In genomic region chrX:386768-387575, GRCh38 we compare ENCODE assay signal across 8 cellular contexts. TPM values are rescaled to one million over a fixed set of nuclear protein-coding genes. Genes with fewer than 3 reads are reported as not detected.
DNase-seq lines count a peak whose midpoint lies in the region; ATAC-seq, FAIRE-seq and TF ChIP-seq lines count a peak whose summit lies in the region.

Gene PPP2R3B (minus strand): TSS chrX:386907. CDS start chrX:386691, 216 bp downstream.

- DNase-seq in G401 (ENCODE audit: low spot score): peak; percentile 97
- peak; percentile 97 for DNase-seq in HCEC 1CT
- DNase-seq in NCI-H460 (ENCODE audit: extremely low read depth, low read depth): peak; percentile 100
- peak; percentile 99 for DNase-seq in activated effector memory CD4-positive, alpha-beta T cell treated with anti-CD3 and anti-CD28 coated beads, Interleukin-2, amount 50 U/mL, for 16 hours
- DNase-seq in globus pallidus (ENCODE audit: low spot score): peak; percentile 98
- DNase-seq in pancreas: peak; percentile 99 to 100 (median 99)
- peak; percentile 99 for DNase-seq in type B pancreatic cell (ENCODE audit: extremely low spot score, unreplicated experiment)
- DNase-seq in nucleus accumbens (lab: John Stamatoyannopoulos, UW): no peak

- H3K27me3 ChIP-seq in pancreas: no peaks in the 10 kb centered on the region

- peak within 1 kb of the TSS; percentile 69 to 95 (median 80) for H3K4me3 ChIP-seq in pancreas

- no peaks in the 10 kb centered on the region for H3K9me3 ChIP-seq in pancreas

- H3K36me3 ChIP-seq in pancreas: no peaks in the 10 kb centered on the region

- FAIRE-seq in pancreas (lab: Jason Lieb, UNC): peak; percentile 75

- intact Hi-C loops in pancreas (cut with DNase I): no loop called here

- H3K27me3 Mint-ChIP-seq in type B pancreatic cell: no peaks in the 10 kb centered on the region

- H3K4me3 Mint-ChIP-seq in type B pancreatic cell: peak within 1 kb of the TSS; percentile 95

- H3K27ac ChIP-seq in pancreas: peak within 1 kb of the TSS; percentile 96 to 100 (median 100)

- in situ Hi-C loops in G401 (cut with HindIII; ENCODE audit: low sequenced_read_pairs): no loop called here

- peaks cover 3% of the 10 kb centered on the region for H3K36me3 Mint-ChIP-seq in type B pancreatic cell

- 0% methylated on average over 64 to 102 of the region's 102 CpGs for WGBS in pancreas, 2 donors

- no peaks in the 10 kb centered on the region for H3K9me3 Mint-ChIP-seq in type B pancreatic cell

- ATAC-seq in pancreas: peak; percentile 97 to 100 (median 100)

- peaks cover 0 to 10% (median 0%) of the 10 kb centered on the region in 3 donors for H3K4me1 ChIP-seq in pancreas

- H3K4me1 Mint-ChIP-seq in type B pancreatic cell (ENCODE audit: unreplicated experiment): peaks cover 8% of the 10 kb centered on the region

- peak within 1 kb of the TSS; percentile 98 for H3K27ac Mint-ChIP-seq in type B pancreatic cell

- TF ChIP-seq CTCF in pancreas (IDR thresholded peaks at IDR 0.05) (no peak), type B pancreatic cell (conservative IDR thresholded peaks at IDR 0.05) (no peak)

RNA-seq across cellular contexts. Expression of gene PPP2R3B, which starts in this region (rescaled TPM):
- total RNA-seq in G401 (2014; rRNA removed; shearing (Covaris generic)): 77.9 and 104 TPM in 2 replicates
- total RNA-seq in NCI-H460 (2014; rRNA removed; shearing (Covaris generic)): 38.1 and 45.3 TPM in 2 replicates
- 128 and 134 TPM in 2 replicates for polyA plus RNA-seq in NCI-H460 (2014; cell fraction: nucleus; rRNA removed)
- total RNA-seq in pancreas (10 to 100 TPM in 1 of 6 donors, 1 to 10 TPM in 5; 5.0 to 12.9 (median 6.5) TPM), type B pancreatic cell (ENCODE audit: low replicate concordance) (33.2 and 53.4 TPM in 2 replicates)
- 10 to 100 TPM; 38.5 to 38.8 TPM for polyA plus RNA-seq in pancreas

Comparison
In these comparisons a context has a peak if more than half of its experiments do, and no peak if none do; other contexts are left out.
1. DNase-seq: peak in G401 (single experiment), HCEC 1CT (single experiment), NCI-H460 (single experiment), activated effector memory CD4-positive, alpha-beta T cell treated with anti-CD3 and anti-CD28 coated beads, Interleukin-2, amount 50 U/mL, for 16 hours (single experiment), globus pallidus (single experiment), pancreas (6 of 6) and type B pancreatic cell (single experiment); none in nucleus accumbens (0 of 56).